19 cellular contexts compared by ENCODE assay signal in the genomic region with DNA sequence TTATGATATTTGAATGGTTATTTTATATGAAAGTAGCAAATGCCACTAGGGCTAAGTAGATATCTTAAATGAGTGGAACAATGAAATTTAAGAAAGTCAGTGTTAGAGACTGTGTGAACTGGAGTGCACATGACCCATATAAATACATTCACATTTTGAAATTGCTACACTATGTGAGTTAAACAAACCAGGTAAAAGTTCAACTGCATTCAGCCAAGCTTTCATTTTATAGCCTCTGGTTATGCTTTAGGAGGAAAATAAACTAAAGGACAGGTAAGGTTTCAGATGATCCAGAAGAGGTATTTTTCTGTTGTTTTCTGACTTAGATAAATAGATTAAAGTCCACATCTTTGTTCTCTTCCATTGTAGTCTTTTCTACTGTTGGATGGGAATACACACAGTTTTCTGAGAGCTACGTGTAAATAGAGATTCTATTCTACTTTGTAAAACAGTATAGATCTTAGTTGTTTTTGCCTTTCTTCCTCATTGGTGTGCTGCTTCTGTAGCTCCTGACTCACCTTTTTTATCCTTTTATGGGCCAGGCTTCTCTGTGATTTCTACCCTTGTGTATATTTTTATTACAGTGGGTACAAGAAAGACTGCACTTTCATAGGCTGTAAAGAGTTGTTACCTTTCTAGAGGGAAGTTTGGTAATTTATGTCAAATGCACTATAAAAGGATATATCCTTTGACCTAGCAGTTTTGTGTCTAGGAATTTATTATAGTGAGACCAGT. TPM values are rescaled to one million over a fixed set of nuclear protein-coding genes. Genes with fewer than 3 reads are reported as not detected.
"Had no signal": no experiment of that assay in that cellular context is flagged by ENCODE, and none has a peak within 500 bp of the region (broad histone marks: within the 10 kb centered on the region; RNA-seq: fewer than 3 reads in every experiment).

No MANE protein-coding gene starts in this region.

- H3K4me1 Mint-ChIP-seq: brain had no signal

- H3K4me3 Mint-ChIP-seq: activated B cell treated with CpG ODN at 0.5 μM for 24 hours; activated naive CD4-positive, alpha-beta T cell treated with anti-CD3 and anti-CD28 coated beads, Interleukin-2, amount 50 U/mL, for 24 hours; brain; central memory CD8-positive, alpha-beta T cell; dendritic cell treated with granulocyte-macrophage colony-stimulating factor and Interleukin-4, amounts not matched to agents 40 ng/mL and 50 ng/mL, for 4 days; immature natural killer cell; natural killer cell treated with Interleukin-12 subunit alpha and Interleukin-12 subunit beta and Interleukin-15 and Interleukin-18, amount 100 ng/mL, for 72 hours had no signal

- DNase-seq: activated B cell treated with CpG ODN at 0.5 μM for 24 hours; activated CD4-positive, alpha-beta T cell treated with anti-CD3 and anti-CD28 coated beads, Interleukin-2, amount 50 U/mL, for 1 hour; activated T-cell treated with anti-CD3 and anti-CD28 coated beads for 4 hours; amygdala; immature natural killer cell; left cardiac atrium; stimulated activated CD4-positive, alpha-beta T cell treated with anti-CD3 and anti-CD28 coated beads, Interleukin-2, amount 100 ng/mL, for 48 hours; stimulated activated naive CD4-positive, alpha-beta T cell treated with Interleukin-2 at 50 U/mL for 16 hours; upper lobe of right lung had no signal

- H3K9me3 ChIP-seq: upper lobe of right lung had no signal

- ATAC-seq: esophagus mucosa; left cardiac atrium; natural killer cell treated with Interleukin-12 subunit alpha and Interleukin-12 subunit beta and Interleukin-15 and Interleukin-18, amount 100 ng/mL, for 72 hours; upper lobe of right lung had no signal

- H3K27me3 Mint-ChIP-seq: activated B cell treated with CpG ODN at 0.5 μM for 24 hours; activated naive CD4-positive, alpha-beta T cell treated with anti-CD3 and anti-CD28 coated beads, Interleukin-2, amount 50 U/mL, for 24 hours; brain; central memory CD8-positive, alpha-beta T cell; dendritic cell treated with granulocyte-macrophage colony-stimulating factor and Interleukin-4, amounts not matched to agents 40 ng/mL and 50 ng/mL, for 4 days; natural killer cell treated with Interleukin-12 subunit alpha and Interleukin-12 subunit beta and Interleukin-15 and Interleukin-18, amount 100 ng/mL, for 72 hours had no signal

- H3K27me3 ChIP-seq: upper lobe of right lung had no signal

- H3K27ac ChIP-seq: upper lobe of right lung had no signal

- H3K4me3 ChIP-seq: upper lobe of right lung had no signal

- H3K9me3 Mint-ChIP-seq: activated B cell treated with CpG ODN at 0.5 μM for 24 hours; activated naive CD4-positive, alpha-beta T cell treated with anti-CD3 and anti-CD28 coated beads, Interleukin-2, amount 50 U/mL, for 24 hours; brain; central memory CD8-positive, alpha-beta T cell; dendritic cell treated with granulocyte-macrophage colony-stimulating factor and Interleukin-4, amounts not matched to agents 40 ng/mL and 50 ng/mL, for 4 days; immature natural killer cell; natural killer cell treated with Interleukin-12 subunit alpha and Interleukin-12 subunit beta and Interleukin-15 and Interleukin-18, amount 100 ng/mL, for 72 hours had no signal

- H3K27ac Mint-ChIP-seq: activated B cell treated with CpG ODN at 0.5 μM for 24 hours; activated naive CD4-positive, alpha-beta T cell treated with anti-CD3 and anti-CD28 coated beads, Interleukin-2, amount 50 U/mL, for 24 hours; dendritic cell treated with granulocyte-macrophage colony-stimulating factor and Interleukin-4, amounts not matched to agents 40 ng/mL and 50 ng/mL, for 4 days; immature natural killer cell had no signal

RNA-seq across cellular contexts. Expression of a gene that starts 54.6 kb away (rescaled TPM):
- total RNA-seq: activated B cell treated with CpG ODN at 0.5 μM for 24 hours; activated CD8-positive, alpha-beta memory T cell treated with anti-CD3 and anti-CD28 coated beads for 36 hours; esophagus mucosa; left cardiac atrium; lung microvascular endothelial cell; mononuclear cell; natural killer cell treated with Interleukin-12 subunit alpha and Interleukin-12 subunit beta and Interleukin-15 and Interleukin-18, amount 100 ng/mL, for 72 hours; T-helper 1 cell treated with Interleukin-12 subunit alpha and Interleukin-12 subunit beta and Interleukin-4 antibody, amounts not matched to agents 30 ng/mL and 1 ng/mL, for 36 hours; upper lobe of right lung had no signal
